Comparison of ENCODE assay signal across 23 cellular contexts in genomic region chr5:142450419-142450818, GRCh38.
A peak's percentile ranks its signal among the peaks of the same experiment; 100 is the strongest.
DNase-seq lines count a peak whose midpoint lies in the region; ATAC-seq, FAIRE-seq and TF ChIP-seq lines count a peak whose summit lies in the region.
"Had no signal": no experiment of that assay in that cellular context is flagged by ENCODE, and none has a peak within 500 bp of the region (broad histone marks: within the 10 kb centered on the region; RNA-seq: fewer than 3 reads in every experiment).

No MANE protein-coding gene starts in this region.

- H3K27ac Mint-ChIP-seq in WTC11 (no peak overlapping the region), mesothelial cell of epicardium (no peak overlapping the region)
- H3K27ac Mint-ChIP-seq: CD14-positive monocyte; CD8-positive, alpha-beta T cell had no signal

- no peak overlapping the region for H3K4me2 ChIP-seq in osteoblast (ENCODE audit: insufficient read depth, low read length)
- H3K4me2 ChIP-seq: BLaER1 had no signal

- peak; percentile 62 for FAIRE-seq in G401.6 (lab: Jason Lieb, UNC)
- FAIRE-seq: A204.1, D721Med, GM12878, GM12892, GM18507 had no signal

- peaks cover 6% of the 10 kb centered on the region for H3K4me1 Mint-ChIP-seq in WTC11
- peaks cover 22% of the 10 kb centered on the region for H3K4me1 Mint-ChIP-seq in mesothelial cell of epicardium
- H3K4me1 Mint-ChIP-seq: CD14-positive monocyte had no signal

- no peaks in the 10 kb centered on the region for H3K79me2 ChIP-seq in osteoblast (ENCODE audit: insufficient read depth, low read length)

- H3K4me3 ChIP-seq in HEK293 (ENCODE audit: low read depth, low read length) (no peak overlapping the region), osteoblast (ENCODE audit: insufficient read depth, low read length) (no peak overlapping the region)
- H3K4me3 ChIP-seq: BLaER1, GM12878 had no signal

- DNase-seq in WTC11 (ENCODE audit: low spot score): no peak
- DNase-seq in mesothelial cell of epicardium (ENCODE audit: low spot score in 2 of 2, unreplicated experiment in 2 of 2): no peak
- no peak for DNase-seq in osteoblast (ENCODE audit: insufficient read length, low spot score, missing footprints)
- no peak for DNase-seq in amygdala (lab: John Stamatoyannopoulos, UW)
- DNase-seq: 8988T; ACHN; BE2C; C1 segment of cervical spinal cord; Caco-2; Calu3; CD4-positive, CD25-positive, alpha-beta regulatory T cell; CD8-positive, alpha-beta T cell; DMS79 treated with DMSO at 0.1 percent for 48 hours; GDM1 had no signal

- TF ChIP-seq CTCF in HEK293 (tag by site-specific recombination; IDR thresholded peaks at IDR 0.05): no peak
- TF ChIP-seq CTCF in WTC11 (IDR thresholded peaks at IDR 0.05): no peak
- TF ChIP-seq CTCF in mesothelial cell of epicardium (IDR thresholded peaks at IDR 0.05; ENCODE audit: unreplicated experiment): no peak
- TF ChIP-seq CTCF in osteoblast (IDR thresholded peaks at IDR 0.05; ENCODE audit: extremely low read depth, low read depth, low read length): no peak

- H3K4me1 ChIP-seq in HEK293 (ENCODE audit: control insufficient read depth, insufficient read depth, low read length) (no peaks in the 10 kb centered on the region), osteoblast (ENCODE audit: insufficient read depth, low read length) (peaks cover 17% of the 10 kb centered on the region)
- H3K4me1 ChIP-seq: BE2C had no signal

- no peaks in the 10 kb centered on the region for H3K9me3 ChIP-seq in HEK293 (ENCODE audit: control insufficient read depth, insufficient read depth, low read depth, low read length)
- H3K9me3 ChIP-seq in osteoblast (ENCODE audit: low read depth, low read length): no peaks in the 10 kb centered on the region
- H3K9me3 ChIP-seq: BE2C had no signal

- H3K36me3 Mint-ChIP-seq in WTC11 (peaks cover 17% of the 10 kb centered on the region), mesothelial cell of epicardium (peaks cover 26% of the 10 kb centered on the region)
- H3K36me3 Mint-ChIP-seq: CD14-positive monocyte; CD4-positive, CD25-positive, alpha-beta regulatory T cell; CD8-positive, alpha-beta T cell had no signal

- POLR2A ChIA-PET in HEK293 (lab: Yijun Ruan, JAX): no interaction called here
- POLR2A ChIA-PET in WTC11 (lab: Charles Lee): no interaction called here

- no peak overlapping the region for H3K27ac ChIP-seq in HEK293 (ENCODE audit: extremely low read depth, low read depth, low read length)
- no peak overlapping the region for H3K27ac ChIP-seq in osteoblast (ENCODE audit: low read depth, low read length)
- H3K27ac ChIP-seq: BLaER1 had no signal

- H3K27me3 ChIP-seq in osteoblast (ENCODE audit: insufficient read depth, low read length): no peaks in the 10 kb centered on the region
- H3K27me3 ChIP-seq: BE2C, BLaER1 had no signal

- no peak overlapping the region for H2AFZ ChIP-seq in osteoblast (ENCODE audit: low read length)

- no peak for ATAC-seq in WTC11
- ATAC-seq: CD8-positive, alpha-beta T cell; GM12878 had no signal

- H3K4me3 Mint-ChIP-seq in WTC11 (no peak overlapping the region), mesothelial cell of epicardium (no peak overlapping the region)
- H3K4me3 Mint-ChIP-seq: CD14-positive monocyte; CD4-positive, CD25-positive, alpha-beta regulatory T cell; CD8-positive, alpha-beta T cell had no signal

- CTCF ChIA-PET in HEK293 (lab: Yijun Ruan, JAX): interaction anchor here (0.6 kb wide), 1 partner anchor 439 kb away, joined by 4 read pairs; no protein-coding TSS in a partner anchor
- CTCF ChIA-PET in WTC11 (lab: Charles Lee): no interaction called here

- H4K20me1 ChIP-seq in osteoblast (ENCODE audit: insufficient read depth, low read length): no peaks in the 10 kb centered on the region
- H4K20me1 ChIP-seq: BLaER1 had no signal

- H3K36me3 ChIP-seq in HEK293 (ENCODE audit: control insufficient read depth in 2 of 2, insufficient read depth in 1 of 2, low read length in 2 of 2) (no peaks in the 10 kb centered on the region), osteoblast (ENCODE audit: insufficient read depth, low read length) (no peaks in the 10 kb centered on the region)
- H3K36me3 ChIP-seq: BE2C, BLaER1 had no signal

- H3K9me3 Mint-ChIP-seq in WTC11 (peaks cover 27% of the 10 kb centered on the region), mesothelial cell of epicardium (peaks cover 28% of the 10 kb centered on the region)

- H3K27me3 Mint-ChIP-seq in WTC11 (ENCODE audit: low read depth) (no peaks in the 10 kb centered on the region), mesothelial cell of epicardium (ENCODE audit: low read depth) (peaks cover 6% of the 10 kb centered on the region)

TF ChIP-seq in HEK293, 187 proteins besides CTCF, POLR2A, EP300 and RAD21:
- no peak for TF ChIP-seq SALL2 (tag by site-specific recombination; IDR thresholded peaks at IDR 0.05; ENCODE audit: borderline replicate concordance)
- peak; percentile 43 for TF ChIP-seq SETDB1 (IDR thresholded peaks at IDR 0.05; ENCODE audit: insufficient read length, low read length)
TF ChIP-seq in HEK293: peak in this region for 1.

TF ChIP-seq in WTC11, 78 proteins besides CTCF, POLR2A, EP300 and RAD21:
- TF ChIP-seq ZNF317 (CRISPR knock-in tag; IDR thresholded peaks at IDR 0.05; ENCODE audit: borderline replicate concordance, low read depth): peak; percentile 75; the same call in 1 of the 2 replicates
- no peak for TF ChIP-seq MYBL2 (CRISPR knock-in tag; IDR thresholded peaks at IDR 0.05)
- no peak for TF ChIP-seq OVOL2 (CRISPR knock-in tag; IDR thresholded peaks at IDR 0.05; ENCODE audit: borderline replicate concordance)
- TF ChIP-seq CREM (CRISPR knock-in tag; IDR thresholded peaks at IDR 0.05): no peak
